ENCODE assay signal across 1 cellular context in the genomic region with DNA sequence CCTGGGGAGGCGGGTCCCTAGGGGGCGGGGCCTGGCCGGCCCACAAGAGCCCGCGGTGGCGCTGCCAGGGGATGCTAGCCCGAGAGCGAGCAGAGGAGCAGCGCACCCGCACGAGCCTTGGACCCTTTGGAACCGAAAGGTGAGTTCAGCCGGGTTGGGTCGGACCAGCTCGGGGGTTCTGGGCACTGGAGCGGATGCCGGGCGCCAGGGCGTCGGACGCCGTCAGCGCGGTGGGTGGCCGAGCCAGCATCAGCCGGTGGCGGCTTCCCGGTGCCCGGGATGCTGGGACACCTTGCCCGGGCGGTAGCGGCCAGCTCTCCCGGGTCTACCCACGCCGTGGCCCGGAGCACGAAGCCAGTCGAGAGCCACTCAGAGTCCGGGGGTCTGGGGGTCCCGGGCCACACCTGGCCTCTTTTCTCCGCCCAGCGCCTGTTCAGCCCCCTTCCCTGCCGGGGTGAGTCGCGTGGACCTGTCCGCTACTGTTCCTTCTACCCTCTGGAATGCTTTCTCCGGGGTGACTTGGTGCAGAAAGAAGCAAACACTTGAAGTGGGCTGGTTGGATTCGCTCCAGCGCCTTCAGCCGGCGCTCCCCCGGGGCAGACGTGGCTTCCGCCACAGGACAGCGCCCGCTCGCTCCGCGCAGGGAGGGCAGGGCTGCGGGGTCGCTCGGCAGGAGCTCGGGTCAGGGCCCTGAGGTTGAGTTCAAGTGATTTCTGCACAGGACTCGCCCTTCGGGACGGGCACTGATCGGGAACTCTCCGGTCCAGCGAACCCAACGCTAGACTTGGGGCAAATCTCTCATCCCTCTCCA.
TF ChIP-seq lines count a peak whose summit lies in the region.

SCNN1G (plus strand) TSS at position 71 of the 811 bp plus-strand sequence. CDS start 3,527 bp downstream, outside the sequence.

TF ChIP-seq in IMR-90, 13 proteins besides CTCF, POLR2A, EP300 and RAD21:
- TF ChIP-seq MAFK (IDR thresholded peaks at IDR 0.05; ENCODE audit: low read depth, low read length) (no peak), CHD1 (IDR thresholded peaks at IDR 0.05; ENCODE audit: low read depth, low read length) (no peak), MAZ (IDR thresholded peaks at IDR 0.05; ENCODE audit: borderline replicate concordance, low read depth, low read length) (no peak), ELK1 (IDR thresholded peaks at IDR 0.05; ENCODE audit: borderline replicate concordance, low read depth, low read length) (no peak), BHLHE40 (IDR thresholded peaks at IDR 0.05; ENCODE audit: low read depth, low read length) (no peak), CEBPB (IDR thresholded peaks at IDR 0.05; ENCODE audit: low read depth, low read length) (no peak), RCOR1 (IDR thresholded peaks at IDR 0.05; ENCODE audit: insufficient replicate concordance, low read length) (no peak), NFE2L2 (IDR thresholded peaks at IDR 0.05; ENCODE audit: low read depth, low read length) (no peak), SMC3 (IDR thresholded peaks at IDR 0.05; ENCODE audit: low read depth, low read length) (no peak), RFX5 (IDR thresholded peaks at IDR 0.05; ENCODE audit: low read depth, low read length) (no peak), MXI1 (IDR thresholded peaks at IDR 0.05; ENCODE audit: borderline replicate concordance, low read depth, low read length) (no peak), FOS (IDR thresholded peaks at IDR 0.05; ENCODE audit: low read depth, low read length) (no peak)
- TF ChIP-seq, protein P1, sequence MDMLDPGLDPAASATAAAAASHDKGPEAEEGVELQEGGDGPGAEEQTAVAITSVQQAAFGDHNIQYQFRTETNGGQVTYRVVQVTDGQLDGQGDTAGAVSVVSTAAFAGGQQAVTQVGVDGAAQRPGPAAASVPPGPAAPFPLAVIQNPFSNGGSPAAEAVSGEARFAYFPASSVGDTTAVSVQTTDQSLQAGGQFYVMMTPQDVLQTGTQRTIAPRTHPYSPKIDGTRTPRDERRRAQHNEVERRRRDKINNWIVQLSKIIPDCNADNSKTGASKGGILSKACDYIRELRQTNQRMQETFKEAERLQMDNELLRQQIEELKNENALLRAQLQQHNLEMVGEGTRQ (IDR thresholded peaks at IDR 0.05; ENCODE audit: low read depth, low read length): no peak
TF ChIP-seq in IMR-90: peak in this region for 0.
